ENCODE assay signal across 8 cellular contexts in genomic region chr7:66739477-66739876, GRCh38. TPM values are rescaled to one million over a fixed set of nuclear protein-coding genes. Genes with fewer than 3 reads are reported as not detected.
DNase-seq lines count a peak whose midpoint lies in the region; ATAC-seq lines count a peak whose summit lies in the region.

No MANE protein-coding gene starts in this region.

- H3K4me3 ChIP-seq in iPS-15b (ENCODE audit: low read depth, low read length) (peak overlapping the region; percentile 82), stomach smooth muscle (ENCODE audit: low read length in 2 of 2) (peak overlapping the region; percentile 68 to 92)

- H3K36me3 Mint-ChIP-seq in activated CD4-positive, alpha-beta memory T cell treated with anti-CD3 and anti-CD28 coated beads for 36 hours = peaks cover 23% of the 10 kb centered on the region

- intact Hi-C loops in activated CD4-positive, alpha-beta memory T cell treated with anti-CD3 and anti-CD28 coated beads for 36 hours (cut with micrococcal nuclease) = no loop called here

- peak overlapping the region; percentile 96 for H3K27ac ChIP-seq in stomach smooth muscle (ENCODE audit: low read length)

- H3K9me3 Mint-ChIP-seq in activated CD4-positive, alpha-beta memory T cell treated with anti-CD3 and anti-CD28 coated beads for 36 hours = peaks cover 13% of the 10 kb centered on the region

- no peak for ATAC-seq in HG03097 (IDR thresholded peaks at IDR 0.05; ENCODE audit: low FRiP score, unreplicated experiment)

- no peak overlapping the region for H3K9ac ChIP-seq in iPS-15b (ENCODE audit: low read depth, low read length)
- peak overlapping the region; percentile 86 to 93 for H3K9ac ChIP-seq in stomach smooth muscle (ENCODE audit: low read length in 2 of 2)

- DNase-seq in SIG-M5 treated with dmso at 0.1 percent for 504 hours (lab: John Stamatoyannopoulos, UW; ENCODE audit: unreplicated experiment) (peak; percentile 60), SIG-M5 (lab: John Stamatoyannopoulos, UW) (no peak), GM19240 (ENCODE audit: insufficient read length, low spot score) (no peak), NCI-H2081 treated with DMSO at 0.1 percent for 48 hours (lab: John Stamatoyannopoulos, UW) (no peak)
- no peak for DNase-seq in activated CD4-positive, alpha-beta memory T cell treated with anti-CD3 and anti-CD28 coated beads for 36 hours

- peaks cover 30% of the 10 kb centered on the region for H3K4me1 Mint-ChIP-seq in activated CD4-positive, alpha-beta memory T cell treated with anti-CD3 and anti-CD28 coated beads for 36 hours (ENCODE audit: low read depth)

- no peaks in the 10 kb centered on the region for H3K9me3 ChIP-seq in iPS-15b (ENCODE audit: control insufficient read depth, insufficient read depth, low read length)
- peaks cover 4 to 5% of the 10 kb centered on the region in 2 donors for H3K9me3 ChIP-seq in stomach smooth muscle (ENCODE audit: control insufficient read depth in 2 of 2, low read length in 2 of 2)

- no peaks in the 10 kb centered on the region for H3K36me3 ChIP-seq in iPS-15b (ENCODE audit: control insufficient read depth, insufficient read depth, low read length)
- H3K36me3 ChIP-seq in stomach smooth muscle (ENCODE audit: control insufficient read depth in 2 of 2, insufficient read depth in 2 of 2, low read length in 2 of 2) = peaks cover 8 to 12% of the 10 kb centered on the region in 2 donors

- peak overlapping the region; percentile 97 for H3K4me3 Mint-ChIP-seq in activated CD4-positive, alpha-beta memory T cell treated with anti-CD3 and anti-CD28 coated beads for 36 hours

- CTCF ChIA-PET in activated CD4-positive, alpha-beta memory T cell treated with anti-CD3 and anti-CD28 coated beads for 36 hours (lab: Charles Lee) = no interaction called here

- H3K27me3 Mint-ChIP-seq in activated CD4-positive, alpha-beta memory T cell treated with anti-CD3 and anti-CD28 coated beads for 36 hours = no peaks in the 10 kb centered on the region

- H3K4me1 ChIP-seq in iPS-15b (ENCODE audit: control insufficient read depth, insufficient read depth, low read length) (no peaks in the 10 kb centered on the region), stomach smooth muscle (ENCODE audit: control insufficient read depth, insufficient read depth, low read length) (peaks cover 5% of the 10 kb centered on the region)

- POLR2A ChIA-PET in activated CD4-positive, alpha-beta memory T cell treated with anti-CD3 and anti-CD28 coated beads for 36 hours (lab: Charles Lee) = interaction anchor here (2.5 kb wide), 1 partner anchor 85 kb away, joined by 12 read pairs; no protein-coding TSS in a partner anchor

- H3K27me3 ChIP-seq in iPS-15b (ENCODE audit: control insufficient read depth, insufficient read depth, low read length) (no peaks in the 10 kb centered on the region), stomach smooth muscle (ENCODE audit: control insufficient read depth in 1 of 2, insufficient read depth in 2 of 2, low read length in 2 of 2) (no peaks in the 10 kb centered on the region)

- H3K27ac Mint-ChIP-seq in activated CD4-positive, alpha-beta memory T cell treated with anti-CD3 and anti-CD28 coated beads for 36 hours = peak overlapping the region; percentile 93

RNA-seq across cellular contexts. Expression of gene RABGEF1, which starts 1.1 kb away (rescaled TPM):
- 10 to 100 TPM; 18.8 to 20.7 TPM for total RNA-seq in activated CD4-positive, alpha-beta memory T cell treated with anti-CD3 and anti-CD28 coated beads for 36 hours
